Comparison of ENCODE assay signal across 8 cellular contexts in genomic region chr19:41928754-41929535, GRCh38. TPM values are rescaled to one million over a fixed set of nuclear protein-coding genes. Genes with fewer than 3 reads are reported as not detected.
DNase-seq lines count a peak whose midpoint lies in the region; ATAC-seq and TF ChIP-seq lines count a peak whose summit lies in the region.

No MANE protein-coding gene starts in this region.

- peaks cover 0 to 11% of the 10 kb centered on the region in 2 donors for H3K4me1 ChIP-seq in adrenal gland (replicated peaks in 1 of 2)

- H3K9me3 ChIP-seq in AG04450 (ENCODE audit: control insufficient read depth, insufficient read depth, low read length): peaks cover 7% of the 10 kb centered on the region; the same call in 1 of the 2 replicates
- H3K9me3 ChIP-seq in adrenal gland (replicated peaks in 1 of 3): no peaks in the 10 kb centered on the region

- CTCF ChIA-PET in AG04450 (lab: Charles Lee): interaction anchor here (0.6 to 1.3 kb wide), 4 partner anchors 9 to 106 kb away, joined by 3 to 5 read pairs (median 3); no protein-coding TSS in a partner anchor

- peaks cover 77% of the 10 kb centered on the region for H3K27me3 ChIP-seq in AG04450 (ENCODE audit: control insufficient read depth, insufficient read depth, low read length)
- peaks cover 28% of the 10 kb centered on the region for H3K27me3 ChIP-seq in HL-60 (ENCODE audit: insufficient read depth, poor library complexity, severe bottlenecking)
- peaks cover 85% of the 10 kb centered on the region for H3K27me3 ChIP-seq in adrenal gland

- no peak for DNase-seq in AG04450 (ENCODE audit: low read depth, low spot score)
- DNase-seq in HL-60 (ENCODE audit: low read depth in 1 of 2, low spot score in 1 of 2): peak; percentile 27 to 54
- no peak for DNase-seq in activated naive CD8-positive, alpha-beta T cell treated with anti-CD3 and anti-CD28 coated beads for 36 hours
- no peak for DNase-seq in mesothelial cell of epicardium (ENCODE audit: low spot score in 2 of 2, unreplicated experiment in 2 of 2)
- DNase-seq in activated CD4-positive, CD25-positive, alpha-beta regulatory T cell (lab: John Stamatoyannopoulos, UW): no peak
- DNase-seq in adrenal gland: no peak

- H3K27me3 Mint-ChIP-seq in activated naive CD8-positive, alpha-beta T cell treated with anti-CD3 and anti-CD28 coated beads for 36 hours: no peaks in the 10 kb centered on the region
- H3K27me3 Mint-ChIP-seq in mesothelial cell of epicardium (ENCODE audit: low read depth): peaks cover 56% of the 10 kb centered on the region

- H3K27ac ChIP-seq in AG04450 (ENCODE audit: low read depth, low read length) (no peak overlapping the region), HL-60 (replicated peaks) (0 out of 2 replicates have a peak overlapping the region, but pooled peaks have one; percentile 33), adrenal gland (no peak overlapping the region)

- peak overlapping the region; percentile 68 for H3K4me3 Mint-ChIP-seq in activated naive CD8-positive, alpha-beta T cell treated with anti-CD3 and anti-CD28 coated beads for 36 hours
- peak overlapping the region; percentile 56 for H3K4me3 Mint-ChIP-seq in mesothelial cell of epicardium

- TF ChIP-seq CTCF in AG04450 (IDR thresholded peaks at IDR 0.05; ENCODE audit: low read depth, low read length): no peak
- TF ChIP-seq CTCF in HL-60 (IDR thresholded peaks at IDR 0.05; ENCODE audit: insufficient read depth, low read length): no peak
- TF ChIP-seq CTCF in mesothelial cell of epicardium (IDR thresholded peaks at IDR 0.05; ENCODE audit: unreplicated experiment): no peak
- TF ChIP-seq CTCF in adrenal gland (IDR thresholded peaks at IDR 0.05): no peak

- POLR2A ChIA-PET in AG04450 (lab: Yijun Ruan, JAX): no interaction called here

- no peaks in the 10 kb centered on the region for H3K9me3 Mint-ChIP-seq in activated naive CD8-positive, alpha-beta T cell treated with anti-CD3 and anti-CD28 coated beads for 36 hours
- no peaks in the 10 kb centered on the region for H3K9me3 Mint-ChIP-seq in mesothelial cell of epicardium

- peaks cover 2% of the 10 kb centered on the region for H3K36me3 Mint-ChIP-seq in activated naive CD8-positive, alpha-beta T cell treated with anti-CD3 and anti-CD28 coated beads for 36 hours
- H3K36me3 Mint-ChIP-seq in mesothelial cell of epicardium: no peaks in the 10 kb centered on the region

- no peaks in the 10 kb centered on the region for H3K36me3 ChIP-seq in adrenal gland (replicated peaks in 1 of 2)

- H3K4me1 Mint-ChIP-seq in activated naive CD8-positive, alpha-beta T cell treated with anti-CD3 and anti-CD28 coated beads for 36 hours: peaks cover 25% of the 10 kb centered on the region
- H3K4me1 Mint-ChIP-seq in mesothelial cell of epicardium: peaks cover 10% of the 10 kb centered on the region

- ATAC-seq in HG03097 (IDR thresholded peaks at IDR 0.05; ENCODE audit: low FRiP score, unreplicated experiment): no peak
- ATAC-seq in HG03159 (IDR thresholded peaks at IDR 0.05; ENCODE audit: unreplicated experiment): no peak

- peak overlapping the region; percentile 50 for H3K27ac Mint-ChIP-seq in activated naive CD8-positive, alpha-beta T cell treated with anti-CD3 and anti-CD28 coated beads for 36 hours
- H3K27ac Mint-ChIP-seq in mesothelial cell of epicardium: no peak overlapping the region

- intact Hi-C loops in adrenal gland (cut with DNase I): no loop called here

- H3K4me3 ChIP-seq in AG04450 (ENCODE audit: low read depth, low read length) (peak overlapping the region; percentile 36), HL-60 (replicated peaks; ENCODE audit: insufficient read depth, low read length) (peak overlapping the region; percentile 42), adrenal gland (peak overlapping the region in 1 of 4 donors; percentile 48)

- WGBS in adrenal gland, 4 donors: 3 to 5% (median 4%) methylated on average over 14 to 29 of the region's 29 CpGs

- TF ChIP-seq POLR2A in adrenal gland (IDR thresholded peaks at IDR 0.05): no peak

RNA-seq across cellular contexts. Expression of gene ERFL, which starts 0.7 kb away (rescaled TPM):
- polyA plus RNA-seq in AG04450 (2011; rRNA removed) (not detected in 2 replicates), adrenal gland (under 1 TPM in 1 of 3 donors, not detected in 2; 0.10 TPM)
- not detected in 2 replicates for polyA minus RNA-seq in AG04450 (2011; rRNA and poly(A)+ RNA removed)
- 1 to 10 TPM; 1.1 to 1.2 TPM for total RNA-seq in activated naive CD8-positive, alpha-beta T cell treated with anti-CD3 and anti-CD28 coated beads for 36 hours
- total RNA-seq in mesothelial cell of epicardium (0.49 to 0.67 TPM (median 0.59 TPM) in 3 replicates), adrenal gland (not detected)

RNA-seq across cellular contexts. Expression of gene RABAC1, which starts 30.2 kb away (rescaled TPM):
- 149 and 215 TPM in 2 replicates for polyA plus RNA-seq in AG04450 (2011; rRNA removed)
- 67.5 and 76.7 TPM in 2 replicates for polyA minus RNA-seq in AG04450 (2011; rRNA and poly(A)+ RNA removed)
- total RNA-seq in activated naive CD8-positive, alpha-beta T cell treated with anti-CD3 and anti-CD28 coated beads for 36 hours: 10 to 100 TPM; 46.9 to 50.7 TPM
- total RNA-seq in mesothelial cell of epicardium: 99.7 to 104 TPM (median 102 TPM) in 3 replicates
- 100 to 1,000 TPM; 136 to 397 (median 183) TPM for total RNA-seq in adrenal gland
- 100 to 1,000 TPM in 2 of 3 donors, 10 to 100 TPM in 1; 17.9 to 303 (median 174) TPM for polyA plus RNA-seq in adrenal gland

RNA-seq across cellular contexts. Expression of gene ARHGEF1, which starts 46.0 kb away (rescaled TPM):
- polyA plus RNA-seq in AG04450 (2011; rRNA removed): 19.5 and 24.1 TPM in 2 replicates
- polyA minus RNA-seq in AG04450 (2011; rRNA and poly(A)+ RNA removed): 14.5 and 20.2 TPM in 2 replicates
- 100 to 1,000 TPM; 285 to 295 TPM for total RNA-seq in activated naive CD8-positive, alpha-beta T cell treated with anti-CD3 and anti-CD28 coated beads for 36 hours
- 78.8 to 83.9 TPM (median 82.4 TPM) in 3 replicates for total RNA-seq in mesothelial cell of epicardium
- 10 to 100 TPM; 27.9 to 86.9 (median 54.1) TPM for total RNA-seq in adrenal gland
- 100 to 1,000 TPM in 2 of 3 donors, 1 to 10 TPM in 1; 7.3 to 443 (median 196) TPM for polyA plus RNA-seq in adrenal gland

RNA-seq across cellular contexts. Expression of gene CD79A, which starts 51.9 kb away (rescaled TPM):
- polyA plus RNA-seq in AG04450 (2011; rRNA removed): 0.20 and 0.36 TPM in 2 replicates
- 0.55 TPM in 1 of 2 replicates, not detected in the other for polyA minus RNA-seq in AG04450 (2011; rRNA and poly(A)+ RNA removed)
- 10 to 100 TPM; 28.8 to 32.2 TPM for total RNA-seq in activated naive CD8-positive, alpha-beta T cell treated with anti-CD3 and anti-CD28 coated beads for 36 hours
- 0.43 to 0.62 TPM (median 0.58 TPM) in 3 replicates for total RNA-seq in mesothelial cell of epicardium
- 1 to 10 TPM in 1 of 8 donors, under 1 TPM in 4, not detected in 3; 0.36 to 1.0 (median 0.50) TPM for total RNA-seq in adrenal gland
- 1 to 10 TPM in 2 of 3 donors, under 1 TPM in 1; 0.37 to 6.2 (median 1.3) TPM for polyA plus RNA-seq in adrenal gland

Comparison
In these comparisons a context has a peak if more than half of its experiments do, and no peak if none do; other contexts are left out.
1. DNase-seq: peak in HL-60 (2 of 2); none in AG04450 (single experiment), activated naive CD8-positive, alpha-beta T cell treated with anti-CD3 and anti-CD28 coated beads for 36 hours (single experiment), mesothelial cell of epicardium (0 of 2), activated CD4-positive, CD25-positive, alpha-beta regulatory T cell (0 of 4) and adrenal gland (0 of 7).